Comparison of ENCODE assay signal across 20 cellular contexts in the genomic region with DNA sequence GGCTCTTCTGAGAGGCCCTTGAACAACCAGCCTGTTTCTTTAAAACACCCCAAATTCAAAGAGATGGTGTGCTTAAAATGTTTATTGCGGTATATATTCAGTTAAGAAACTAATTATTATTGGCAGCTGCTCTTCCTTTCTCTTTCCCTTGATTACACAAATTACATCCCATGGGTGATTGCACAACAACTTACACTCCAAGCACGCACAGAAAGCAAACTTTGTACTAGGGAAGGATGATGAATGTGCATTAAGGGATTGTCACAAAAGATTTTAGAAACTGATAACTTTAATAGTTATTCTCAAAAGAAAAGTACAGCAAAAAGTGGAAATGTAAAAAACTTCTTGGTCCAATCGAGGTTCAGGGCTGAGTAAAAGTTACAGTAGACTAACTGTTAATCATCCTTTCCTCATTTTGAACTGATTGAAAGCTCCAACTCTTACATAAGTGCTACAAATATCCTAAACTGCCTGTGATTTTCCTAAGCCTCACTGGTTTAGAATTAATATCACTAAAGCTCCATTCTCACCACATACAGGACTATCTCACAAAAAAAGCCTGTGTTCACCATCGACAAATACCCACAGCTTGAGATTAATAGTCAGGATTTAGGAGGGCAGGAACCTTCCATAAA.
DNase-seq lines count a peak whose midpoint lies in the region; ATAC-seq, FAIRE-seq and TF ChIP-seq lines count a peak whose summit lies in the region.
"Had no signal": no experiment of that assay in that cellular context is flagged by ENCODE, and none has a peak within 500 bp of the region (broad histone marks: within the 10 kb centered on the region; RNA-seq: fewer than 3 reads in every experiment).

No MANE protein-coding gene starts in this region.

- no peaks in the 10 kb centered on the region for H3K27me3 ChIP-seq in HepG2 (ENCODE audit: control insufficient read depth in 1 of 2, insufficient read depth in 2 of 2, low read length in 2 of 2)
- H3K27me3 ChIP-seq: gastrocnemius medialis had no signal

- no peaks in the 10 kb centered on the region for H3K36me3 ChIP-seq in HepG2 (replicated peaks in 1 of 2; ENCODE audit: control insufficient read depth in 1 of 2, insufficient read depth in 2 of 2, low read length in 2 of 2)
- H3K36me3 ChIP-seq: gastrocnemius medialis, HAP-1, prostate gland had no signal

- H3K4me3 ChIP-seq in AG09309 (ENCODE audit: control insufficient read depth, low read depth, low read length): no peak overlapping the region
- H3K4me3 ChIP-seq in HepG2 (replicated peaks in 1 of 3; ENCODE audit: insufficient read depth in 1 of 3, low read depth in 2 of 3, low read length in 3 of 3): no peak overlapping the region
- H3K4me3 ChIP-seq: gastrocnemius medialis, HAP-1, prostate gland had no signal

- in situ Hi-C loops in HepG2 (cut with HindIII; ENCODE audit: extremely low pct_ligation_motif_present, low pct_unique_long_range_greater_than_20kb): no loop called here

- no peaks in the 10 kb centered on the region for H4K20me1 ChIP-seq in HepG2 (ENCODE audit: insufficient read depth, low read length)

- peaks cover 3% of the 10 kb centered on the region for H3K9me3 Mint-ChIP-seq in mesothelial cell of epicardium
- H3K9me3 Mint-ChIP-seq: activated naive CD8-positive, alpha-beta T cell treated with anti-CD3 and anti-CD28 coated beads, Interleukin-2, amount 50 U/mL, for 24 hours; nephron progenitor cell had no signal

- no peak overlapping the region for H3K27ac ChIP-seq in HepG2 (ENCODE audit: extremely low read length, insufficient read depth, low read length)
- H3K27ac ChIP-seq: gastrocnemius medialis, prostate gland, VCaP had no signal

- TF ChIP-seq EP300 in HepG2 (IDR thresholded peaks at IDR 0.05; ENCODE audit: low read depth in 2 of 2, low read length in 2 of 2): no peak
- TF ChIP-seq EP300 in HepG2 (CRISPR knock-in tag; IDR thresholded peaks at IDR 0.05; ENCODE audit: borderline replicate concordance): no peak

- no peak overlapping the region for H2AFZ ChIP-seq in HepG2 (ENCODE audit: low read length)

- WGBS in HepG2 (ENCODE audit: low lambda C conversion rate): 9% methylated on average over 4 of the region's 4 CpGs

- peaks cover 8% of the 10 kb centered on the region for H3K27me3 Mint-ChIP-seq in mesothelial cell of epicardium (ENCODE audit: low read depth)
- H3K27me3 Mint-ChIP-seq: activated naive CD8-positive, alpha-beta T cell treated with anti-CD3 and anti-CD28 coated beads, Interleukin-2, amount 50 U/mL, for 24 hours; B cell; memory B cell had no signal

- peaks cover 7% of the 10 kb centered on the region for H3K4me1 Mint-ChIP-seq in mesothelial cell of epicardium
- H3K4me1 Mint-ChIP-seq: activated naive CD8-positive, alpha-beta T cell treated with anti-CD3 and anti-CD28 coated beads, Interleukin-2, amount 50 U/mL, for 24 hours; B cell; memory B cell; nephron progenitor cell had no signal

- no peak for TF ChIP-seq RAD21 in HepG2 (CRISPR knock-in tag; IDR thresholded peaks at IDR 0.05)

- no TSS peak for BruUV-seq in HepG2 (replicated peaks; lab: Mats Ljungman, UMichigan)

- H3K4me3 Mint-ChIP-seq in mesothelial cell of epicardium: no peak overlapping the region
- H3K4me3 Mint-ChIP-seq: activated CD8-positive, alpha-beta T cell treated with anti-CD3 and anti-CD28 coated beads, Interleukin-2, amount 10 ng/mL, durations not matched to agents 7 days and 5 days; activated naive CD8-positive, alpha-beta T cell treated with anti-CD3 and anti-CD28 coated beads, Interleukin-2, amount 50 U/mL, for 24 hours; B cell; memory B cell; nephron progenitor cell had no signal

- no peak for ATAC-seq in HepG2
- ATAC-seq: activated CD8-positive, alpha-beta T cell treated with anti-CD3 and anti-CD28 coated beads, Interleukin-2, amount 10 ng/mL, durations not matched to agents 7 days and 5 days; activated naive CD8-positive, alpha-beta T cell treated with anti-CD3 and anti-CD28 coated beads, Interleukin-2, amount 50 U/mL, for 24 hours had no signal

- TF ChIP-seq POLR2A in HepG2 (IDR thresholded peaks at IDR 0.05; ENCODE audit: insufficient read depth in 1 of 2, low read depth in 2 of 2, low read length in 2 of 2): no peak

- FAIRE-seq in HepG2 (lab: Jason Lieb, UNC) (no peak), RCC 7860 (lab: Jason Lieb, UNC) (no peak)

- no peak overlapping the region for H3K9ac ChIP-seq in HepG2 (ENCODE audit: insufficient read depth, low read depth, low read length)

- CTCF ChIA-PET in HepG2 (lab: Yijun Ruan, JAX; ENCODE audit: low intra/inter-chr PET ratio, low total read pairs): no interaction called here

- H3K4me1 ChIP-seq in HepG2 (ENCODE audit: insufficient read depth, low read length): no peaks in the 10 kb centered on the region
- H3K4me1 ChIP-seq: gastrocnemius medialis, prostate gland had no signal

- no peak overlapping the region for H3K4me2 ChIP-seq in HepG2 (ENCODE audit: low read depth, low read length)

- peaks cover 2% of the 10 kb centered on the region for H3K36me3 Mint-ChIP-seq in mesothelial cell of epicardium

- no peaks in the 10 kb centered on the region for H3K79me2 ChIP-seq in HepG2 (ENCODE audit: insufficient read depth, low read length)

- no peak for TF ChIP-seq CTCF in AG09309 (IDR thresholded peaks at IDR 0.05; ENCODE audit: control insufficient read depth, insufficient read depth, low read depth, low read length, missing control alignments)
- no peak for TF ChIP-seq CTCF in HepG2 (CRISPR knock-in tag; IDR thresholded peaks at IDR 0.05)
- TF ChIP-seq CTCF in mesothelial cell of epicardium (IDR thresholded peaks at IDR 0.05; ENCODE audit: unreplicated experiment): no peak

- intact Hi-C loops in HepG2 (cut with micrococcal nuclease; ENCODE audit: unreplicated experiment): no loop called here

- peaks cover 52% of the 10 kb centered on the region for H3K9me3 ChIP-seq in HepG2 (ENCODE audit: low read length)
- H3K9me3 ChIP-seq: gastrocnemius medialis, HAP-1, prostate gland had no signal

- POLR2A ChIA-PET in HepG2 (lab: Yijun Ruan, JAX): no interaction called here

- peak; percentile 33 for DNase-seq in AG09309 (ENCODE audit: low read depth)
- peak; percentile 3 for DNase-seq in H4 (ENCODE audit: low spot score)
- peak; percentile 21 for DNase-seq in amniotic epithelial cell (ENCODE audit: low read depth)
- DNase-seq in HepG2 (ENCODE audit: low spot score): peak; percentile 2
- no peak for DNase-seq in RCC 7860 (ENCODE audit: low spot score)
- DNase-seq in amygdala (lab: John Stamatoyannopoulos, UW): no peak
- DNase-seq in NCI-H748 (lab: John Stamatoyannopoulos, UW; ENCODE audit: unreplicated experiment): no peak
- DNase-seq in mesothelial cell of epicardium (ENCODE audit: low spot score in 2 of 2, unreplicated experiment in 2 of 2): no peak
- DNase-seq: activated CD8-positive, alpha-beta T cell treated with anti-CD3 and anti-CD28 coated beads, Interleukin-2, amount 10 ng/mL, durations not matched to agents 7 days and 5 days; activated naive CD8-positive, alpha-beta T cell treated with anti-CD3 and anti-CD28 coated beads, Interleukin-2, amount 50 U/mL, for 24 hours; central memory CD4-positive, alpha-beta T cell; gastrocnemius medialis; NCI-H1930; NCI-H748 treated with DMSO at 0.1 percent for 48 hours; nephron progenitor cell had no signal

- no peak overlapping the region for H3K27ac Mint-ChIP-seq in mesothelial cell of epicardium
- H3K27ac Mint-ChIP-seq: activated CD8-positive, alpha-beta T cell treated with anti-CD3 and anti-CD28 coated beads, Interleukin-2, amount 10 ng/mL, durations not matched to agents 7 days and 5 days; activated naive CD8-positive, alpha-beta T cell treated with anti-CD3 and anti-CD28 coated beads, Interleukin-2, amount 50 U/mL, for 24 hours; B cell; memory B cell; nephron progenitor cell had no signal

TF ChIP-seq in HepG2, 621 proteins besides CTCF, POLR2A, EP300 and RAD21 (continues in another document):
- TF ChIP-seq ZNF879 (CRISPR knock-in tag; IDR thresholded peaks at IDR 0.05) (no peak), CEBPG (CRISPR knock-in tag; IDR thresholded peaks at IDR 0.05) (peak; percentile 33; the same call in 1 of the 2 replicates), HDAC1 (CRISPR knock-in tag; IDR thresholded peaks at IDR 0.05) (no peak), ATF7 (IDR thresholded peaks at IDR 0.05) (no peak), ATF7 (CRISPR knock-in tag; IDR thresholded peaks at IDR 0.05) (no peak), CEBPB (IDR thresholded peaks at IDR 0.05; ENCODE audit: borderline replicate concordance, low read depth, low read length) (peak; percentile 78; the same call in 1 of the 2 replicates), ZNF564 (CRISPR knock-in tag; IDR thresholded peaks at IDR 0.05) (no peak), ZFP90 (CRISPR knock-in tag; IDR thresholded peaks at IDR 0.05; ENCODE audit: borderline replicate concordance) (no peak)
- TF ChIP-seq, protein P1, sequence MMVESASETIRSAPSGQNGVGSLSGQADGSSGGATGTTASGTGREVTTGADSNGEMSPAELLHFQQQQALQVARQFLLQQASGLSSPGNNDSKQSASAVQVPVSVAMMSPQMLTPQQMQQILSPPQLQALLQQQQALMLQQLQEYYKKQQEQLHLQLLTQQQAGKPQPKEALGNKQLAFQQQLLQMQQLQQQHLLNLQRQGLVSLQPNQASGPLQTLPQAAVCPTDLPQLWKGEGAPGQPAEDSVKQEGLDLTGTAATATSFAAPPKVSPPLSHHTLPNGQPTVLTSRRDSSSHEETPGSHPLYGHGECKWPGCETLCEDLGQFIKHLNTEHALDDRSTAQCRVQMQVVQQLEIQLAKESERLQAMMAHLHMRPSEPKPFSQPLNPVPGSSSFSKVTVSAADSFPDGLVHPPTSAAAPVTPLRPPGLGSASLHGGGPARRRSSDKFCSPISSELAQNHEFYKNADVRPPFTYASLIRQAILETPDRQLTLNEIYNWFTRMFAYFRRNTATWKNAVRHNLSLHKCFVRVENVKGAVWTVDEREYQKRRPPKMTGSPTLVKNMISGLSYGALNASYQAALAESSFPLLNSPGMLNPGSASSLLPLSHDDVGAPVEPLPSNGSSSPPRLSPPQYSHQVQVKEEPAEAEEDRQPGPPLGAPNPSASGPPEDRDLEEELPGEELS (CRISPR knock-in tag; IDR thresholded peaks at IDR 0.05): no peak
- TF ChIP-seq, protein P2, sequence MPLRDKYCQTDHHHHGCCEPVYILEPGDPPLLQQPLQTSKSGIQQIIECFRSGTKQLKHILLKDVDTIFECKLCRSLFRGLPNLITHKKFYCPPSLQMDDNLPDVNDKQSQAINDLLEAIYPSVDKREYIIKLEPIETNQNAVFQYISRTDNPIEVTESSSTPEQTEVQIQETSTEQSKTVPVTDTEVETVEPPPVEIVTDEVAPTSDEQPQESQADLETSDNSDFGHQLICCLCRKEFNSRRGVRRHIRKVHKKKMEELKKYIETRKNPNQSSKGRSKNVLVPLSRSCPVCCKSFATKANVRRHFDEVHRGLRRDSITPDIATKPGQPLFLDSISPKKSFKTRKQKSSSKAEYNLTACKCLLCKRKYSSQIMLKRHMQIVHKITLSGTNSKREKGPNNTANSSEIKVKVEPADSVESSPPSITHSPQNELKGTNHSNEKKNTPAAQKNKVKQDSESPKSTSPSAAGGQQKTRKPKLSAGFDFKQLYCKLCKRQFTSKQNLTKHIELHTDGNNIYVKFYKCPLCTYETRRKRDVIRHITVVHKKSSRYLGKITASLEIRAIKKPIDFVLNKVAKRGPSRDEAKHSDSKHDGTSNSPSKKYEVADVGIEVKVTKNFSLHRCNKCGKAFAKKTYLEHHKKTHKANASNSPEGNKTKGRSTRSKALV (CRISPR knock-in tag; IDR thresholded peaks at IDR 0.05): no peak

Comparison
In these comparisons a context has a peak if more than half of its experiments do, and no peak if none do; other contexts are left out.
1. DNase-seq: peak in AG09309 (single experiment), H4 (single experiment), amniotic epithelial cell (single experiment) and HepG2 (single experiment); none in RCC 7860 (single experiment), amygdala (0 of 56), NCI-H748 (single experiment) and mesothelial cell of epicardium (0 of 2).